In the genomic region with DNA sequence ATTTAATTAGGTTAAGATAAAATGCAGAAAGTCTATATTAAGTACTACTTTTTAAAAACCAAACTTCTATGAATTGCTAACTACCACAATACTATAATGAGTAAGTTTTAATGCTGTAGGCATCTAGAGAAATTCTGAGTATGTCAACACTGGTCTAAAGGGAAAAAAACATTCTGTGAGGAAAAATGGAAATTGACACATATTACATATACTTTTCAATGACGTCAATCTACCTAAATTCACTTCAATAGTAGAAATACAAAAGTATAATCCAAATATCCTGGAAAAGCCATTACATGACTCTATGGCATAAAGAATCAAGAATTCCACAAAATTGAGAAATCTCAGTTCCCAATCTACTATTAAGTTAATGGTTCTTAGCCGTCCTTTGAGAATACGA, we compare ENCODE assay signal across 9 cellular contexts. TPM values are rescaled to one million over a fixed set of nuclear protein-coding genes. Genes with fewer than 3 reads are reported as not detected.
DNase-seq lines count a peak whose midpoint lies in the region; ATAC-seq and TF ChIP-seq lines count a peak whose summit lies in the region.
"Had no signal": no experiment of that assay in that cellular context is flagged by ENCODE, and none has a peak within 500 bp of the region (broad histone marks: within the 10 kb centered on the region; RNA-seq: fewer than 3 reads in every experiment).

No MANE protein-coding gene starts in this region.

- H3K4me1 Mint-ChIP-seq in brain: peaks cover 56% of the 10 kb centered on the region
- H3K4me1 Mint-ChIP-seq in naive B cell: peaks cover 36 to 57% (median 43%) of the 10 kb centered on the region in 3 donors

- H3K36me3 Mint-ChIP-seq in brain (peaks cover 16% of the 10 kb centered on the region), naive B cell (peaks cover 0 to 6% of the 10 kb centered on the region in 2 donors)

- H3K9me3 ChIP-seq in A673 (ENCODE audit: low read depth, low read length, poor library complexity, severe bottlenecking) (no peaks in the 10 kb centered on the region), HAP-1 (no peaks in the 10 kb centered on the region; the same call in 1 of the 2 replicates)

- H3K9me3 Mint-ChIP-seq in brain: peaks cover 0 to 12% (median 3%) of the 10 kb centered on the region in 5 experiments
- H3K9me3 Mint-ChIP-seq in naive B cell: no peaks in the 10 kb centered on the region

- H3K27ac Mint-ChIP-seq in brain (peak overlapping the region in 4 of 5 experiments; percentile 5 to 97 (median 60)), naive B cell (peak overlapping the region in 2 of 6 donors; percentile 24 to 56)

- H3K4me3 Mint-ChIP-seq in brain (peak overlapping the region; percentile 87 to 97 (median 90)), naive B cell (peak overlapping the region in 7 of 8 donors; percentile 5 to 99 (median 99))

- in situ Hi-C loops in HAP-1 (cut with MboI; ENCODE audit: low sequenced_read_pairs): no loop called here

- TF ChIP-seq CTCF in A673 (conservative IDR thresholded peaks at IDR 0.05; ENCODE audit: low read depth, low read length): no peak
- no peak for TF ChIP-seq CTCF in brain (conservative IDR thresholded peaks at IDR 0.05)

- H3K36me3 ChIP-seq in A673 (ENCODE audit: insufficient read depth, low read length, poor library complexity, severe bottlenecking) (no peaks in the 10 kb centered on the region), HAP-1 (replicated peaks) (no peaks in the 10 kb centered on the region)

- intact Hi-C loops in A673 (cut with micrococcal nuclease; ENCODE audit: unreplicated experiment): no loop called here

- H3K4me3 ChIP-seq in A673 (ENCODE audit: low read depth, low read length, poor library complexity, severe bottlenecking): peak overlapping the region; percentile 94
- H3K4me3 ChIP-seq in HAP-1: peak overlapping the region; percentile 89

- H3K27me3 ChIP-seq in A673 (replicated peaks; ENCODE audit: insufficient read depth, low read depth, low read length, poor library complexity) (no peaks in the 10 kb centered on the region), HAP-1 (ENCODE audit: low read depth) (no peaks in the 10 kb centered on the region)

- CTCF ChIA-PET in A673 (lab: Charles Lee): no interaction called here

- H3K4me1 ChIP-seq in A673 (ENCODE audit: insufficient read depth, low read length, poor library complexity, severe bottlenecking) (peaks cover 13% of the 10 kb centered on the region), HAP-1 (peaks cover 35% of the 10 kb centered on the region)

- DNase-seq in A673 (ENCODE audit: low spot score) (no peak), HAP-1 (ENCODE audit: low spot score in 2 of 2) (no peak), naive B cell (no peak), iPS-NIHi7 (ENCODE audit: extremely low spot score) (no peak), SIG-M5 (lab: John Stamatoyannopoulos, UW) (no peak), hepatic stellate cell (ENCODE audit: low spot score) (no peak), caudate nucleus (lab: John Stamatoyannopoulos, UW) (no peak)
- DNase-seq: activated CD4-positive, alpha-beta T cell treated with anti-CD3 and anti-CD28 coated beads for 48 hours had no signal

- peaks cover 9% of the 10 kb centered on the region for H3K27me3 Mint-ChIP-seq in brain
- no peaks in the 10 kb centered on the region for H3K27me3 Mint-ChIP-seq in naive B cell

- POLR2A ChIA-PET in A673 (lab: Charles Lee; ENCODE audit: low non-redundant PET): no interaction called here

- BruUV-seq in A673 (replicated peaks; lab: Mats Ljungman, UMichigan): no TSS peak

- H3K27ac ChIP-seq in A673 (ENCODE audit: low read depth, low read length, poor library complexity, severe bottlenecking) (no peak overlapping the region), caudate nucleus (ENCODE audit: low read depth, low read length) (no peak overlapping the region)

- ATAC-seq in naive B cell (ENCODE audit: low read depth in 2 of 2): no peak

RNA-seq across cellular contexts. Expression of a gene that starts 2.2 kb away (rescaled TPM):
- 36.4 and 36.8 TPM in 2 replicates for total RNA-seq in A673 (2021)
- polyA plus RNA-seq in brain (ENCODE audit: insufficient read depth, low read depth, low replicate concordance) (19.1 TPM), naive B cell (ENCODE audit: low read depth in 6 of 6) (10 to 100 TPM; 25.0 to 66.7 (median 53.9) TPM)
